Comparison of ENCODE assay signal across 15 cellular contexts in the genomic region with DNA sequence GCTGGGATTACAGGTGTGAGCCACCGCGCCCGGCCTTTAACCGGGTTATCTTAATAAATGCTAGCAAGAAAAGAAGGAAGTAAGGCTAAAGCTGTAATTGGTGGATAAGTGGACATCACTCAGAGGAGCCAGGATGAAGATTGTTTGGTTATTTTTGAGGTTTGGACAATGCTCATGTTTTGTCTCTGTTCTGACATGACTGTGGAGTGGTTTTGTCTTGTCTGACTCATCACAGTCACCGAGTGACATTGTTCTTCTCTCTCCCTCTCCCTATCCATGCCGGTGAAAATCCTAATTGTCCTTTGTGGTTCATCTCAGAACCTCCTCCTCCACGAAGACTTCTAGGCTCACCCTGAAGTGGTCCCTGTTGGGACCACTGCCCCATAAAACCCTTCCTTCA. TPM values are rescaled to one million over a fixed set of nuclear protein-coding genes. Genes with fewer than 3 reads are reported as not detected.
DNase-seq lines count a peak whose midpoint lies in the region; ATAC-seq and TF ChIP-seq lines count a peak whose summit lies in the region.
"Had no signal": no experiment of that assay in that cellular context is flagged by ENCODE, and none has a peak within 500 bp of the region (broad histone marks: within the 10 kb centered on the region; RNA-seq: fewer than 3 reads in every experiment).

No MANE protein-coding gene starts in this region.

- TF ChIP-seq CTCF in mammary epithelial cell (conservative IDR thresholded peaks at IDR 0.05 in 1 of 2, IDR thresholded peaks at IDR 0.05 in 1 of 2; ENCODE audit: extremely low read depth in 1 of 2, insufficient read depth in 1 of 2, low read depth in 1 of 2, low read length in 2 of 2) = no peak
- no peak for TF ChIP-seq CTCF in MCF 10A (IDR thresholded peaks at IDR 0.05; ENCODE audit: unreplicated experiment)

- H3K9me3 ChIP-seq in mammary epithelial cell (replicated peaks; ENCODE audit: insufficient read depth, low read length) = peaks cover 12% of the 10 kb centered on the region

- POLR2A ChIA-PET in MCF 10A (lab: Yijun Ruan, JAX) = no interaction called here

- no peaks in the 10 kb centered on the region for H4K20me1 ChIP-seq in mammary epithelial cell (ENCODE audit: insufficient read depth, low read length)
- H4K20me1 ChIP-seq: BLaER1 had no signal

- dilution Hi-C loops in mammary epithelial cell (cut with HindIII; ENCODE audit: low sequenced_read_pairs) = no loop called here

- peak overlapping the region; percentile 88 for H3K27ac ChIP-seq in mammary epithelial cell (ENCODE audit: insufficient read depth, low read depth, low read length)
- H3K27ac ChIP-seq: BLaER1 had no signal

- BruUV-seq in mammary epithelial cell (replicated peaks; lab: Mats Ljungman, UMichigan) = no TSS peak
- BruUV-seq in MCF 10A (replicated peaks; lab: Mats Ljungman, UMichigan) = no TSS peak

- peaks cover 14% of the 10 kb centered on the region for H3K9me3 Mint-ChIP-seq in MCF 10A (ENCODE audit: unreplicated experiment)

- no peak overlapping the region for H3K27ac Mint-ChIP-seq in MCF 10A (ENCODE audit: low read depth, unreplicated experiment)
- H3K27ac Mint-ChIP-seq: CD8-positive, alpha-beta memory T cell had no signal

- intact Hi-C loops in mammary epithelial cell (cut with micrococcal nuclease) (no loop called here), MCF 10A (cut with micrococcal nuclease) (no loop called here)

- in situ Hi-C loops in mammary epithelial cell (cut with MboI; ENCODE audit: low sequenced_read_pairs in 2 of 2) = no loop called here

- no peaks in the 10 kb centered on the region for H3K4me1 Mint-ChIP-seq in MCF 10A (ENCODE audit: insufficient read depth, unreplicated experiment)
- H3K4me1 Mint-ChIP-seq: CD8-positive, alpha-beta memory T cell had no signal

- no peaks in the 10 kb centered on the region for H3K79me2 ChIP-seq in mammary epithelial cell (ENCODE audit: insufficient read depth, low read length)

- H3K27me3 ChIP-seq in mammary epithelial cell (ENCODE audit: insufficient read depth, low read length) = no peaks in the 10 kb centered on the region
- H3K27me3 ChIP-seq: BLaER1 had no signal

- H3K4me3 Mint-ChIP-seq in MCF 10A (ENCODE audit: unreplicated experiment) = no peak overlapping the region
- H3K4me3 Mint-ChIP-seq: CD8-positive, alpha-beta memory T cell had no signal

- H3K27me3 Mint-ChIP-seq in MCF 10A (ENCODE audit: insufficient read depth, unreplicated experiment) = no peaks in the 10 kb centered on the region

- H3K36me3 Mint-ChIP-seq in MCF 10A (ENCODE audit: insufficient read depth, unreplicated experiment) = no peaks in the 10 kb centered on the region

- WGBS in mammary epithelial cell (ENCODE audit: low coverage, missing lambda C conversion rate) = 49% methylated on average over 7 of the region's 7 CpGs

- DNase-seq in mammary epithelial cell (peak; percentile 85), MCF 10A (ENCODE audit: unreplicated experiment) (no peak), M059J (ENCODE audit: low read depth) (peak; percentile 52), NCI-H187 (lab: John Stamatoyannopoulos, UW) (no peak), SW480 (ENCODE audit: low spot score) (no peak)
- no peak for DNase-seq in activated CD8-positive, alpha-beta memory T cell treated with anti-CD3 and anti-CD28 coated beads, Interleukin-2, amount 50 U/mL, for 4 hours
- DNase-seq: 8988T; CD8-positive, alpha-beta memory T cell; HCEC 1CT; NCI-H1930; NCI-H510A treated with DMSO at 0.1 percent for 48 hours; SIG-M5 had no signal

- peak overlapping the region; percentile 38 for H2AFZ ChIP-seq in mammary epithelial cell (ENCODE audit: low read depth, low read length)

- ATAC-seq in GM21529 (IDR thresholded peaks at IDR 0.05; ENCODE audit: unreplicated experiment) = peak; percentile 52
- ATAC-seq in GM21367 (IDR thresholded peaks at IDR 0.05; ENCODE audit: unreplicated experiment) = no peak

- H3K36me3 ChIP-seq in mammary epithelial cell (ENCODE audit: insufficient read depth, low read length) = no peaks in the 10 kb centered on the region
- H3K36me3 ChIP-seq: BLaER1 had no signal

- peak overlapping the region; percentile 18 for H3K9ac ChIP-seq in mammary epithelial cell (ENCODE audit: insufficient read depth, low read length)
- H3K9ac ChIP-seq: BLaER1 had no signal

- peaks cover 24% of the 10 kb centered on the region for H3K4me1 ChIP-seq in mammary epithelial cell (ENCODE audit: insufficient read depth, low read length)
- H3K4me1 ChIP-seq: BLaER1 had no signal

- no peak overlapping the region for H3K4me3 ChIP-seq in mammary epithelial cell (replicated peaks in 1 of 3; ENCODE audit: insufficient read depth in 1 of 3, low read depth in 2 of 3, low read length in 3 of 3)
- H3K4me3 ChIP-seq: BLaER1 had no signal

- peak overlapping the region; percentile 78 for H3K4me2 ChIP-seq in mammary epithelial cell (ENCODE audit: insufficient read depth, low read depth, low read length)
- H3K4me2 ChIP-seq: BLaER1 had no signal

- CTCF ChIA-PET in mammary epithelial cell (lab: Charles Lee; ENCODE audit: low non-redundant PET) (interaction anchor here (0.7 kb wide), 1 partner anchor 122 kb away, joined by 3 read pairs; no protein-coding TSS in a partner anchor), MCF 10A (lab: Yijun Ruan, JAX) (interaction anchor here (1.0 kb wide), 1 partner anchor 10 kb away, joined by 3 read pairs; no protein-coding TSS in a partner anchor)

RNA-seq across cellular contexts. Expression of a gene that starts 23.5 kb away (rescaled TPM):
- under 1 TPM; under 0.01 to 0.19 TPM for total RNA-seq in mammary epithelial cell
- 0.05 TPM for polyA plus RNA-seq in mammary epithelial cell
- not detected for polyA minus RNA-seq in mammary epithelial cell
- not detected in 2 replicates for total RNA-seq in MCF 10A (2022)
- 8.6 and 9.8 TPM in 2 replicates for total RNA-seq in M059J (2014; rRNA removed; shearing (Covaris generic))
- total RNA-seq: CD8-positive, alpha-beta memory T cell had no signal
- polyA plus RNA-seq: CD8-positive, alpha-beta memory T cell had no signal

Comparison
In these comparisons a context has a peak if more than half of its experiments do, and no peak if none do; other contexts are left out.
1. DNase-seq: peak in mammary epithelial cell (single experiment) and M059J (single experiment); none in MCF 10A (single experiment), activated CD8-positive, alpha-beta memory T cell treated with anti-CD3 and anti-CD28 coated beads, Interleukin-2, amount 50 U/mL, for 4 hours (single experiment), NCI-H187 (0 of 2) and SW480 (single experiment).